In the genomic region with DNA sequence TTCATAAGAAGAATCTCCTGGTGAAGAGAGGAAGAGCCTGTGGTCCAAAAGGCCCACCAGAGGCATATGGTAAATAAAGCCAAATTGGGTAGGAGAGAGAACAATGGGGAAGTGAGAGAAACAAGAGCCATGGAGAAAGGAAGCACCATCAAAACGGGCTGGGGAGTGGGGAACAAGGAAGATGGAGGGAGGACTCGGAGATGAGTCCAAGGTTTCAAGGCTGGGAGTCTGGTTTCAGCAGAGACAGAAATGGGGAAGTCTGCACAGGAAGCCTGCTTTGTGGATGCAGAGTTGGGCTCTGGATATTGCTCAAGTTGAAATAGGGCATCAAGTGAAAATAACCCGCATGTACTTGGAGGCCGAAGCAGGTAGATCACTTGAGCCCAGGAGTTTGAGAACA, we compare ENCODE assay signal across 16 cellular contexts. TPM values are rescaled to one million over a fixed set of nuclear protein-coding genes. Genes with fewer than 3 reads are reported as not detected.
DNase-seq lines count a peak whose midpoint lies in the region; ATAC-seq and TF ChIP-seq lines count a peak whose summit lies in the region.
"Had no signal": no experiment of that assay in that cellular context is flagged by ENCODE, and none has a peak within 500 bp of the region (broad histone marks: within the 10 kb centered on the region; RNA-seq: fewer than 3 reads in every experiment).

No MANE protein-coding gene starts in this region.

- H3K4me1 Mint-ChIP-seq in stimulated activated naive CD8-positive, alpha-beta T cell treated with anti-CD3 and anti-CD28 coated beads, Interleukin-15, Interleukin-2, amounts not matched to agents 100 ng/mL and 50 ng/mL, for 24 hours (ENCODE audit: low read depth) = peaks cover 100% of the 10 kb centered on the region
- peaks cover 98% of the 10 kb centered on the region for H3K4me1 Mint-ChIP-seq in activated B cell treated with CpG ODN at 0.5 μM for 24 hours

- CTCF ChIA-PET in activated B cell treated with CpG ODN at 0.5 μM for 24 hours (lab: Charles Lee) (no interaction called here), GM10248 (lab: Yijun Ruan, JAX) (interaction anchor here (1.7 kb wide), 1 partner anchor 43 kb away, joined by 8 read pairs; no protein-coding TSS in a partner anchor)

- no peak for DNase-seq in stimulated activated naive CD8-positive, alpha-beta T cell treated with anti-CD3 and anti-CD28 coated beads, Interleukin-15, Interleukin-2, amounts not matched to agents 100 U/mL and 50 U/mL, for 24 hours
- no peak for DNase-seq in activated B cell treated with CpG ODN at 0.5 μM for 24 hours
- no peak for DNase-seq in left lobe of liver (ENCODE audit: low spot score)
- no peak for DNase-seq in GM10248 (ENCODE audit: extremely low spot score)
- no peak for DNase-seq in A172 (ENCODE audit: low spot score)
- no peak for DNase-seq in iPS-NIHi11 (ENCODE audit: low spot score)
- DNase-seq: BE2C; brain microvascular endothelial cell; MG63; NCI-H446; stimulated activated CD4-positive, alpha-beta T cell treated with anti-CD3 and anti-CD28 coated beads, Interleukin-15, amount 100 ng/mL, for 24 hours; stimulated activated naive CD4-positive, alpha-beta T cell had no signal

- H3K27me3 Mint-ChIP-seq in stimulated activated naive CD8-positive, alpha-beta T cell treated with anti-CD3 and anti-CD28 coated beads, Interleukin-15, Interleukin-2, amounts not matched to agents 100 ng/mL and 50 ng/mL, for 24 hours = no peaks in the 10 kb centered on the region
- no peaks in the 10 kb centered on the region for H3K27me3 Mint-ChIP-seq in activated B cell treated with CpG ODN at 0.5 μM for 24 hours

- H3K4me3 Mint-ChIP-seq in stimulated activated naive CD8-positive, alpha-beta T cell treated with anti-CD3 and anti-CD28 coated beads, Interleukin-15, Interleukin-2, amounts not matched to agents 100 ng/mL and 50 ng/mL, for 24 hours = peak overlapping the region; percentile 56
- H3K4me3 Mint-ChIP-seq in activated B cell treated with CpG ODN at 0.5 μM for 24 hours = peak overlapping the region; percentile 29
- H3K4me3 Mint-ChIP-seq: neural crest cell had no signal

- H3K9me3 Mint-ChIP-seq in stimulated activated naive CD8-positive, alpha-beta T cell treated with anti-CD3 and anti-CD28 coated beads, Interleukin-15, Interleukin-2, amounts not matched to agents 100 ng/mL and 50 ng/mL, for 24 hours = no peaks in the 10 kb centered on the region
- H3K9me3 Mint-ChIP-seq in activated B cell treated with CpG ODN at 0.5 μM for 24 hours = no peaks in the 10 kb centered on the region

- peak overlapping the region; percentile 77 for H3K27ac Mint-ChIP-seq in stimulated activated naive CD8-positive, alpha-beta T cell treated with anti-CD3 and anti-CD28 coated beads, Interleukin-15, Interleukin-2, amounts not matched to agents 100 ng/mL and 50 ng/mL, for 24 hours
- H3K27ac Mint-ChIP-seq in activated B cell treated with CpG ODN at 0.5 μM for 24 hours = peak overlapping the region; percentile 86

- POLR2A ChIA-PET in activated B cell treated with CpG ODN at 0.5 μM for 24 hours (lab: Charles Lee) = interaction anchor here (2.2 kb wide), 1 partner anchor 10 kb away, joined by 13 read pairs; a partner anchor contains a TSS
- POLR2A ChIA-PET in GM10248 (lab: Yijun Ruan, JAX) = interaction anchor here (2.2 kb wide), 1 partner anchor 14 kb away, joined by 7 read pairs; no protein-coding TSS in a partner anchor

- TF ChIP-seq POLR2A in GM18505 (IDR thresholded peaks at IDR 0.05; ENCODE audit: borderline replicate concordance, extremely low read depth, insufficient read depth, insufficient read length) = no peak

- no peak for ATAC-seq in stimulated activated naive CD8-positive, alpha-beta T cell treated with anti-CD3 and anti-CD28 coated beads, Interleukin-15, Interleukin-2, amounts not matched to agents 100 U/mL and 50 U/mL, for 24 hours
- ATAC-seq in activated B cell treated with CpG ODN at 0.5 μM for 24 hours (ENCODE audit: low read depth) (no peak), left lobe of liver (peak; percentile 48), GM18505 (IDR thresholded peaks at IDR 0.05; ENCODE audit: unreplicated experiment) (no peak)
- ATAC-seq: esophagus mucosa had no signal

- intact Hi-C loops in activated B cell treated with CpG ODN at 0.5 μM for 24 hours (cut with micrococcal nuclease) = no loop called here

- TF ChIP-seq CTCF in activated B cell treated with CpG ODN at 0.5 μM for 24 hours (IDR thresholded peaks at IDR 0.05) (no peak), GM10248 (IDR thresholded peaks at IDR 0.05; ENCODE audit: control extremely low read depth, extremely low read depth, low read depth, missing control alignments) (no peak)

- peaks cover 53% of the 10 kb centered on the region for H3K36me3 Mint-ChIP-seq in stimulated activated naive CD8-positive, alpha-beta T cell treated with anti-CD3 and anti-CD28 coated beads, Interleukin-15, Interleukin-2, amounts not matched to agents 100 ng/mL and 50 ng/mL, for 24 hours (ENCODE audit: low read depth)
- peaks cover 45% of the 10 kb centered on the region for H3K36me3 Mint-ChIP-seq in activated B cell treated with CpG ODN at 0.5 μM for 24 hours (ENCODE audit: low read depth)

RNA-seq across cellular contexts. Expression of a gene that starts 9.9 kb away (rescaled TPM):
- 31.0 and 34.2 TPM in 2 replicates for total RNA-seq in activated B cell treated with CpG ODN at 0.5 μM for 24 hours
- 3.3 TPM for total RNA-seq in left lobe of liver
- total RNA-seq in A172 (2014; rRNA removed; shearing (Covaris generic)) = 0.14 TPM in 1 of 2 replicates, not detected in the other
